Comparison of ENCODE assay signal across 14 cellular contexts in genomic region chr1:17507916-17508315, GRCh38. TPM values are rescaled to one million over a fixed set of nuclear protein-coding genes. Genes with fewer than 3 reads are reported as not detected.
DNase-seq lines count a peak whose midpoint lies in the region; ATAC-seq and TF ChIP-seq lines count a peak whose summit lies in the region.
"Had no signal": no experiment of that assay in that cellular context is flagged by ENCODE, and none has a peak within 500 bp of the region (broad histone marks: within the 10 kb centered on the region; RNA-seq: fewer than 3 reads in every experiment).

No MANE protein-coding gene starts in this region.

- no peak for ATAC-seq in GM18868 (IDR thresholded peaks at IDR 0.05; ENCODE audit: unreplicated experiment)
- ATAC-seq: left ventricle myocardium superior had no signal

- H3K36me3 ChIP-seq in WERI-Rb-1 (no peaks in the 10 kb centered on the region), transverse colon (no peaks in the 10 kb centered on the region)
- H3K36me3 ChIP-seq: suprapubic skin had no signal

- TF ChIP-seq CTCF in WERI-Rb-1 (IDR thresholded peaks at IDR 0.05; ENCODE audit: low read depth, low read length) (peak; percentile 54), transverse colon (IDR thresholded peaks at IDR 0.05) (peak; percentile 20 to 48 (median 27))

- H3K27ac ChIP-seq in WERI-Rb-1 (no peak overlapping the region), transverse colon (no peak overlapping the region)
- H3K27ac ChIP-seq: suprapubic skin had no signal

- H3K4me3 ChIP-seq in WERI-Rb-1 (ENCODE audit: low read depth, low read length), result no peak overlapping the region
- H3K4me3 ChIP-seq in transverse colon, result no peak overlapping the region
- H3K4me3 ChIP-seq: suprapubic skin had no signal

- in situ Hi-C loops in transverse colon (cut with MboI; ENCODE audit: low pct_ligation_motif_present in 1 of 4, low pct_unique_long_range_greater_than_20kb in 1 of 4, low sequenced_read_pairs in 3 of 4), result loop anchor here in 1 of 4 donors (10.0 kb wide), 1 partner anchor 97 kb away; no protein-coding TSS in a partner anchor

- H3K9me3 ChIP-seq in WERI-Rb-1 (ENCODE audit: severe bottlenecking) (no peaks in the 10 kb centered on the region), transverse colon (no peaks in the 10 kb centered on the region)
- H3K9me3 ChIP-seq: suprapubic skin had no signal

- DNase-seq in NCI-H82 (lab: John Stamatoyannopoulos, UW) (peak; percentile 31), NCI-H82 treated with DMSO at 0.1 percent for 48 hours (lab: John Stamatoyannopoulos, UW; ENCODE audit: unreplicated experiment) (no peak), WERI-Rb-1 (peak; percentile 56), hepatic stellate cell (ENCODE audit: low spot score) (peak; percentile 63), transverse colon (peak; percentile 39), SKM-1 treated with dmso at 0.1 percent for 144 hours (lab: John Stamatoyannopoulos, UW; ENCODE audit: unreplicated experiment) (no peak), T-helper 2 cell (no peak)
- DNase-seq: activated CD4-positive, alpha-beta T cell treated with anti-CD3 and anti-CD28 coated beads for 4 hours; activated T-cell treated with anti-CD3 and anti-CD28 coated beads, Interleukin-2, amount 50 U/mL, for 48 hours; amygdala; left ventricle myocardium superior; NCI-H2171 treated with DMSO at 0.1 percent for 48 hours had no signal

- TF ChIP-seq EP300 in transverse colon (IDR thresholded peaks at IDR 0.05; ENCODE audit: low read depth), result no peak

- H3K4me1 ChIP-seq in transverse colon, result peaks cover under 1 to 18% (median 6%) of the 10 kb centered on the region in 4 donors

- TF ChIP-seq POLR2A in transverse colon (IDR thresholded peaks at IDR 0.05), result no peak

- intact Hi-C loops in transverse colon (cut with DNase I; ENCODE audit: low total_unique reads), result no loop called here

- WGBS in transverse colon (ENCODE audit: low coverage in 1 of 2), 2 donors, result 77% methylated on average over 6 of the region's 6 CpGs; no CpG with 5 or more reads in 1 of the 2 donors

- H3K27me3 ChIP-seq in WERI-Rb-1 (ENCODE audit: insufficient read depth, low read depth, severe bottlenecking), result no peaks in the 10 kb centered on the region
- no peaks in the 10 kb centered on the region for H3K27me3 ChIP-seq in transverse colon
- H3K27me3 ChIP-seq: suprapubic skin had no signal

RNA-seq across cellular contexts. Expression of gene ARHGEF10L, which starts 31.6 kb away (rescaled TPM):
- total RNA-seq in transverse colon, result 100 to 1,000 TPM; 115 to 326 (median 199) TPM

Comparison
In these comparisons a context has a peak if more than half of its experiments do, and no peak if none do; other contexts are left out.
1. DNase-seq: peak in NCI-H82 (single experiment), WERI-Rb-1 (single experiment), hepatic stellate cell (single experiment) and transverse colon (single experiment); none in NCI-H82 treated with DMSO at 0.1 percent for 48 hours (single experiment), SKM-1 treated with dmso at 0.1 percent for 144 hours (single experiment) and T-helper 2 cell (0 of 5).